In the genomic region with DNA sequence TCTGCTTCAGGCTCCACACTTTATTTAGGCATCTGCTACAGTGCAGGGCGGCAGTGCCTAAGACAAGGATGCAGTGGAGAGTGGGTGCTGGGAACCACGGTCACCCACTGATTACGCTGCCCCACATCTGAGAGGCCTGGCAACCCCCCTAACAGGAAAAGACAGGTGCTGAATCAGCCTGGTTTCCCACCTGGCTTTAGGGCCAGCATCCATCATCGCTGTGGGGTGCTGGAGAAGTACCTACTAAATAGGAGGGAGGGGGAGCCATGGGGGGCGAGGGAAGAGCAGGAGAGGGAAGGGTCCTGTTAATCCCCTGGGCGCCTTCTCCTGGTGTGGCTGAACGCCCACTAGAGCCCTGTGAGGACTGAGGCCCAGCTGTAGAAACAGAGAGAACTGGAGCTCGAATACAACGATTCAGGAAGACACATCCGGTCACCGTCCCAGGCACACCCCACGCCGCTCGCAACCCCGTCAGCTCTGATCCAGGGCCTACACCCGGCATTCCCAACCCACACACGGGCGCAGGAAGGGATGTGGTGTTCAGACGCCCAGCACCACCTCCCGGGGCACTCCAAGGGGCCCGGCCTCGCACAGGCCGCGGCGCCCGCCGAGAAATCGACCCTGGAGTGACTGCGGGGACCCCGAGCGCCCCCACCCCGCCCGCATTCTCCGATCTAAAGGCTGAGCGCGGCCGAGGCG, we compare ENCODE assay signal across 8 cellular contexts. TPM values are rescaled to one million over a fixed set of nuclear protein-coding genes. Genes with fewer than 3 reads are reported as not detected.
DNase-seq lines count a peak whose midpoint lies in the region; ATAC-seq and TF ChIP-seq lines count a peak whose summit lies in the region.

No MANE protein-coding gene starts in this region.

- peaks cover 0 to 2% of the 10 kb centered on the region in 2 donors for H3K4me1 ChIP-seq in esophagus (ENCODE audit: control insufficient read depth in 2 of 2, insufficient read depth in 2 of 2, low read length in 1 of 2)
- H3K4me1 ChIP-seq in testis = peaks cover 11% of the 10 kb centered on the region

- no peaks in the 10 kb centered on the region for H3K9me3 Mint-ChIP-seq in activated CD8-positive, alpha-beta T cell treated with anti-CD3 and anti-CD28 coated beads for 36 hours
- peaks cover 0 to 4% (median 0%) of the 10 kb centered on the region in 7 donors for H3K9me3 Mint-ChIP-seq in naive B cell

- peaks cover 55% of the 10 kb centered on the region for H3K4me1 Mint-ChIP-seq in activated CD8-positive, alpha-beta T cell treated with anti-CD3 and anti-CD28 coated beads for 36 hours (ENCODE audit: low read depth)
- peaks cover 21 to 35% (median 34%) of the 10 kb centered on the region in 3 donors for H3K4me1 Mint-ChIP-seq in naive B cell

- DNase-seq in NCI-H2081 (lab: John Stamatoyannopoulos, UW) = peak; percentile 68 to 72
- DNase-seq in NCI-H2081 treated with DMSO at 0.1 percent for 48 hours (lab: John Stamatoyannopoulos, UW) = no peak
- peak; percentile 12 for DNase-seq in NCI-H128 (lab: John Stamatoyannopoulos, UW; ENCODE audit: unreplicated experiment)
- DNase-seq in activated CD8-positive, alpha-beta T cell treated with anti-CD3 and anti-CD28 coated beads for 36 hours = peak; percentile 43
- no peak for DNase-seq in naive B cell
- DNase-seq in testis = peak; percentile 66

- POLR2A ChIA-PET in activated CD8-positive, alpha-beta T cell treated with anti-CD3 and anti-CD28 coated beads for 36 hours (lab: Charles Lee) = interaction anchor here (0.6 to 1.1 kb wide), 5 partner anchors 9 to 348 kb away, joined by 3 to 4 read pairs (median 3); no protein-coding TSS in a partner anchor

- 7% methylated on average over 37 to 38 of the region's 38 CpGs for WGBS in esophagus, 2 donors
- WGBS in testis, 2 donors = 5 to 7% methylated on average over 20 to 34 of the region's 38 CpGs

- CTCF ChIA-PET in activated CD8-positive, alpha-beta T cell treated with anti-CD3 and anti-CD28 coated beads for 36 hours (lab: Charles Lee) = interaction anchor here (2.2 kb wide), 1 partner anchor 22 kb away, joined by 7 read pairs; no protein-coding TSS in a partner anchor

- H3K27ac ChIP-seq in esophagus (ENCODE audit: low read depth in 2 of 2, low read length in 1 of 2) = peak overlapping the region; percentile 93 to 94
- peak overlapping the region; percentile 79 to 92 for H3K27ac ChIP-seq in testis

- H3K4me3 Mint-ChIP-seq in activated CD8-positive, alpha-beta T cell treated with anti-CD3 and anti-CD28 coated beads for 36 hours = peak overlapping the region; percentile 78
- peak overlapping the region; percentile 62 to 96 (median 89) for H3K4me3 Mint-ChIP-seq in naive B cell

- H3K27me3 ChIP-seq in esophagus (ENCODE audit: control insufficient read depth in 1 of 2, insufficient read depth in 2 of 2, low read length in 2 of 2) (no peaks in the 10 kb centered on the region), testis (no peaks in the 10 kb centered on the region)

- no peak for TF ChIP-seq CTCF in activated CD8-positive, alpha-beta T cell treated with anti-CD3 and anti-CD28 coated beads for 36 hours (IDR thresholded peaks at IDR 0.05)
- TF ChIP-seq CTCF in testis (IDR thresholded peaks at IDR 0.05) = no peak

- peak; percentile 26 for ATAC-seq in HG02588 (IDR thresholded peaks at IDR 0.05; ENCODE audit: unreplicated experiment)
- ATAC-seq in activated CD8-positive, alpha-beta T cell treated with anti-CD3 and anti-CD28 coated beads for 36 hours = peak; percentile 17
- no peak for ATAC-seq in naive B cell (ENCODE audit: low read depth in 2 of 2)

- peaks cover 10 to 14% of the 10 kb centered on the region in 2 donors for H3K36me3 ChIP-seq in esophagus (ENCODE audit: control insufficient read depth in 2 of 2, insufficient read depth in 2 of 2, low read length in 1 of 2)
- H3K36me3 ChIP-seq in testis (ENCODE audit: low read depth, missing control alignments) = no peaks in the 10 kb centered on the region

- H3K36me3 Mint-ChIP-seq in activated CD8-positive, alpha-beta T cell treated with anti-CD3 and anti-CD28 coated beads for 36 hours (ENCODE audit: low read depth) = peaks cover 44% of the 10 kb centered on the region
- H3K36me3 Mint-ChIP-seq in naive B cell = peaks cover 17 to 20% of the 10 kb centered on the region in 2 donors

- H3K27ac Mint-ChIP-seq in activated CD8-positive, alpha-beta T cell treated with anti-CD3 and anti-CD28 coated beads for 36 hours = peak overlapping the region; percentile 96
- H3K27ac Mint-ChIP-seq in naive B cell = peak overlapping the region; percentile 84 to 98 (median 94)

- H3K27me3 Mint-ChIP-seq in activated CD8-positive, alpha-beta T cell treated with anti-CD3 and anti-CD28 coated beads for 36 hours = no peaks in the 10 kb centered on the region
- H3K27me3 Mint-ChIP-seq in naive B cell = peaks cover 0 to 8% (median 0%) of the 10 kb centered on the region in 3 donors

- TF ChIP-seq POLR2A in testis (IDR thresholded peaks at IDR 0.05) = no peak

- H3K4me3 ChIP-seq in esophagus (ENCODE audit: low read depth in 1 of 2, low read length in 2 of 2) (peak overlapping the region; percentile 78 to 86), testis (peak overlapping the region; percentile 90 to 93)

- intact Hi-C loops in activated CD8-positive, alpha-beta T cell treated with anti-CD3 and anti-CD28 coated beads for 36 hours (cut with micrococcal nuclease) = no loop called here
- intact Hi-C loops in testis (cut with DNase I; ENCODE audit: low total_unique reads) = no loop called here

- H3K9me3 ChIP-seq in esophagus (ENCODE audit: control insufficient read depth in 2 of 2, insufficient read depth in 1 of 2, low read depth in 1 of 2, low read length in 1 of 2) (no peaks in the 10 kb centered on the region), testis (no peaks in the 10 kb centered on the region)

RNA-seq across cellular contexts. Expression of a gene that starts 0.6 kb away (rescaled TPM):
- total RNA-seq in activated CD8-positive, alpha-beta T cell treated with anti-CD3 and anti-CD28 coated beads for 36 hours = 100 to 1,000 TPM; 128 to 131 TPM
- polyA plus RNA-seq in esophagus (10 to 100 TPM; 32.5 to 55.5 TPM), naive B cell (ENCODE audit: low read depth in 6 of 6) (100 to 1,000 TPM in 3 of 6 donors, 10 to 100 TPM in 3; 84.2 to 141 (median 97.0) TPM), testis (ENCODE audit: insufficient read depth, low read depth, low replicate concordance) (56.5 TPM)
- total RNA-seq in testis = 10 to 100 TPM; 41.8 to 45.6 TPM

Comparison
In these comparisons a context has a peak if more than half of its experiments do, and no peak if none do; other contexts are left out.
1. DNase-seq: peak in NCI-H2081 (2 of 2), NCI-H128 (single experiment), activated CD8-positive, alpha-beta T cell treated with anti-CD3 and anti-CD28 coated beads for 36 hours (single experiment) and testis (single experiment); none in NCI-H2081 treated with DMSO at 0.1 percent for 48 hours (single experiment) and naive B cell (single experiment).
2. ATAC-seq: peak in HG02588 (single experiment) and activated CD8-positive, alpha-beta T cell treated with anti-CD3 and anti-CD28 coated beads for 36 hours (single experiment); none in naive B cell (0 of 2).